ENCODE assay signal across 34 cellular contexts in the genomic region with DNA sequence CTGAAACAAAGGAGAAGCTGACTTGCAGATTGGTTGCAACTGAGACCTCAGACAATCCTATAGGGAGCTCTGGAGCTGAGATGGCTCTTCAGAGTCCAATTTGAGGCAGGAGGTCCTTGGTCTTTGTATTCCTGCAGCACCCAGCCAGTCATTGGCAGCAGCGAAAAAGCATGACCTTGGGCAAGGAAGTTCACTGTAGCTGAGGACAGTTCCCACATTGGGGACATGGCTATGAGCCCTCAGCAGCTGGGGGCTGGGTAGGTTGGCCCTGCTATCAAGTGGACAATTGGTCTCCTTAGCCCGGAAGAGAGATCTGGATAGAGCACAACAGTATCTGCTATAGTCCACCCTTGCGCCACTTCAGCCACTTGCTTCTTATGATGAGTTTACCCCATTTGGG.
"Had no signal": no experiment of that assay in that cellular context is flagged by ENCODE, and none has a peak within 500 bp of the region (broad histone marks: within the 10 kb centered on the region; RNA-seq: fewer than 3 reads in every experiment).

No MANE protein-coding gene starts in this region.

- H3K27ac ChIP-seq: KMS-11 had no signal

- H3K27me3 ChIP-seq: MG63 had no signal

- H3K36me3 ChIP-seq: MG63 had no signal

- H3K9ac ChIP-seq: KMS-11 had no signal

- H3K9me3 ChIP-seq: MG63 had no signal

- DNase-seq: Karpas-422, Kasumi-1, KG1, MG63, MM.1S, MV-4-11, NCI-H1048, NCI-H1092, NCI-H1092 treated with DMSO at 0.1 percent for 48 hours, NCI-H1105, NCI-H1105 treated with DMSO at 0.1 percent for 48 hours, NCI-H1417, NCI-H1417 treated with DMSO at 0.1 percent for 48 hours, NCI-H1436, NCI-H1436 treated with DMSO at 0.1 percent for 48 hours, NCI-H146, NCI-H1694, NCI-H1694 treated with DMSO at 0.1 percent for 48 hours, NCI-H187, NCI-H187 treated with DMSO at 0.1 percent for 48 hours, NCI-H1930, NCI-H2029, NCI-H2029 treated with DMSO at 0.1 percent for 48 hours, NCI-H2081, NCI-H2081 treated with DMSO at 0.1 percent for 48 hours, NCI-H2107, NCI-H2171, NCI-H2171 treated with DMSO at 0.1 percent for 48 hours, NCI-H226, NCI-H345, NCI-H446, NCI-H446 treated with DMSO at 0.1 percent for 48 hours, NCI-H510A had no signal

- H3K4me3 ChIP-seq: MG63 had no signal

- H3K4me2 ChIP-seq: KMS-11 had no signal
